Comparison of ENCODE assay signal across 15 cellular contexts in genomic region chr7:86790383-86790782, GRCh38.
DNase-seq lines count a peak whose midpoint lies in the region; ATAC-seq and TF ChIP-seq lines count a peak whose summit lies in the region.
"Had no signal": no experiment of that assay in that cellular context is flagged by ENCODE, and none has a peak within 500 bp of the region (broad histone marks: within the 10 kb centered on the region; RNA-seq: fewer than 3 reads in every experiment).

No MANE protein-coding gene starts in this region.

- TF ChIP-seq CTCF in GM12865 (IDR thresholded peaks at IDR 0.05; ENCODE audit: insufficient read depth, low read depth, low read length, missing control alignments), result no peak

- no peak overlapping the region for H3K4me3 ChIP-seq in GM12865 (ENCODE audit: low read depth, low read length)
- H3K4me3 ChIP-seq: left ventricle myocardium inferior, upper lobe of left lung had no signal

- ATAC-seq in GM19397 (IDR thresholded peaks at IDR 0.05; ENCODE audit: unreplicated experiment) (peak; percentile 43), HG02623 (IDR thresholded peaks at IDR 0.05; ENCODE audit: unreplicated experiment) (peak; percentile 50), HG03175 (IDR thresholded peaks at IDR 0.05; ENCODE audit: unreplicated experiment) (peak; percentile 50)
- ATAC-seq: CD8-positive, alpha-beta T cell; naive thymus-derived CD4-positive, alpha-beta T cell had no signal

- DNase-seq in GM12865 (ENCODE audit: low read depth) (peak; percentile 19), Ammon's horn (ENCODE audit: low spot score) (no peak), D341Med (ENCODE audit: low spot score) (no peak), DMS114 treated with DMSO at 0.1 percent for 48 hours (lab: John Stamatoyannopoulos, UW; ENCODE audit: unreplicated experiment) (no peak)
- no peak for DNase-seq in activated T-cell treated with anti-CD3 and anti-CD28 coated beads, Interleukin-2, amount 50 U/mL, for 48 hours
- DNase-seq: activated CD8-positive, alpha-beta memory T cell treated with anti-CD3 and anti-CD28 coated beads, Interleukin-2, amount 50 U/mL, for 4 hours; CD8-positive, alpha-beta T cell; GF-D8; left ventricle myocardium inferior; naive thymus-derived CD4-positive, alpha-beta T cell; stimulated activated CD4-positive, alpha-beta T cell treated with anti-CD3 and anti-CD28 coated beads, Interleukin-2, amount 100 ng/mL, for 24 hours; upper lobe of left lung had no signal
